In genomic region chr22:49209452-49210195, GRCh38 we compare ENCODE assay signal across 12 cellular contexts.
A peak's percentile ranks its signal among the peaks of the same experiment; 100 is the strongest.
DNase-seq lines count a peak whose midpoint lies in the region; TF ChIP-seq lines count a peak whose summit lies in the region.
"Had no signal": no experiment of that assay in that cellular context is flagged by ENCODE, and none has a peak within 500 bp of the region (broad histone marks: within the 10 kb centered on the region; RNA-seq: fewer than 3 reads in every experiment).

No MANE protein-coding gene starts in this region.

- H3K4me3 Mint-ChIP-seq in H9 = no peak overlapping the region
- H3K4me3 Mint-ChIP-seq in activated CD4-positive, alpha-beta T cell treated with anti-CD3 and anti-CD28 coated beads, Interleukin-2, amount 10 ng/mL, durations not matched to agents 24 days and 14 days = no peak overlapping the region
- H3K4me3 Mint-ChIP-seq: activated T-helper 1 cell treated with anti-CD3 and anti-CD28 coated beads, Interleukin-12 subunit alpha, Interleukin-12 subunit beta, Interleukin-2, Interleukin-4 antibody, amounts not matched to agents 30 ng/mL and 10 ng/mL and 1 ng/mL, durations not matched to agents 14 hours and 24 hours and 36 hours; immature natural killer cell; natural killer cell treated with Interleukin-12 subunit alpha and Interleukin-12 subunit beta and Interleukin-15 and Interleukin-18, amount 100 ng/mL, for 72 hours had no signal

- no peak overlapping the region for H2BK120ac ChIP-seq in H9 (ENCODE audit: low read depth, low read length, poor library complexity, severe bottlenecking)

- H3K36me3 Mint-ChIP-seq in H9 (ENCODE audit: insufficient read depth in 1 of 3, low read depth in 3 of 3) = no peaks in the 10 kb centered on the region
- H3K36me3 Mint-ChIP-seq in activated CD4-positive, alpha-beta T cell treated with anti-CD3 and anti-CD28 coated beads, Interleukin-2, amount 10 ng/mL, durations not matched to agents 24 days and 14 days (ENCODE audit: low read depth) = no peaks in the 10 kb centered on the region
- H3K36me3 Mint-ChIP-seq: immature natural killer cell; natural killer cell treated with Interleukin-12 subunit alpha and Interleukin-12 subunit beta and Interleukin-15 and Interleukin-18, amount 100 ng/mL, for 72 hours had no signal

- no peaks in the 10 kb centered on the region for H3K79me2 ChIP-seq in H9 (ENCODE audit: insufficient read depth, low read length)

- TF ChIP-seq CTCF in H9 (conservative IDR thresholded peaks at IDR 0.05) (no peak), adrenal gland (IDR thresholded peaks at IDR 0.05) (no peak)

- no peak overlapping the region for H2AFZ ChIP-seq in H9 (ENCODE audit: low read length)

- H2BK15ac ChIP-seq in H9 (ENCODE audit: low read depth, low read length) = no peak overlapping the region

- no peak overlapping the region for H4K5ac ChIP-seq in H9 (ENCODE audit: insufficient read length, low read depth, low read length)

- H3K4me3 ChIP-seq in adrenal gland = no peak overlapping the region

- no peak overlapping the region for H2BK5ac ChIP-seq in H9 (ENCODE audit: insufficient read length, low read length)

- H3K27me3 ChIP-seq in H9 (ENCODE audit: insufficient read depth, low read length) (no peaks in the 10 kb centered on the region), adrenal gland (no peaks in the 10 kb centered on the region)

- H4K91ac ChIP-seq in H9 (ENCODE audit: insufficient read length, low read depth, low read length) = no peak overlapping the region

- TF ChIP-seq POLR2A in adrenal gland (IDR thresholded peaks at IDR 0.05) = no peak

- H2AK5ac ChIP-seq in H9 (ENCODE audit: insufficient read length, low read length) = no peak overlapping the region

- no peaks in the 10 kb centered on the region for H3K36me3 ChIP-seq in adrenal gland (replicated peaks in 1 of 2)

- WGBS in H9 (ENCODE audit: extremely low coverage, insufficient read length, low lambda C conversion rate) = no CpG with 5 or more reads among the region's 15 CpGs
- 41 to 74% (median 46%) methylated on average over 12 to 15 of the region's 15 CpGs for WGBS in adrenal gland, 4 donors

- H4K20me1 ChIP-seq in H9 (ENCODE audit: control insufficient read depth, insufficient read depth, insufficient read length) = peaks cover 3% of the 10 kb centered on the region

- H3K9me3 ChIP-seq in H9 (ENCODE audit: control insufficient read depth, low read depth, low read length) (no peaks in the 10 kb centered on the region), adrenal gland (replicated peaks in 1 of 3) (no peaks in the 10 kb centered on the region)

- no peaks in the 10 kb centered on the region for H3K23me2 ChIP-seq in H9 (ENCODE audit: insufficient read length, low read depth, low read length, poor library complexity, severe bottlenecking)

- H3K79me1 ChIP-seq in H9 (ENCODE audit: insufficient read depth, low read depth, low read length, poor library complexity, severe bottlenecking) = no peaks in the 10 kb centered on the region

- DNase-seq in H9 (peak; percentile 20), NCI-H2107 treated with DMSO at 0.1 percent for 48 hours (lab: John Stamatoyannopoulos, UW; ENCODE audit: unreplicated experiment) (peak; percentile 47), adrenal gland (peak in 4 of 7 donors; percentile 11 to 45 (median 14)), pons (ENCODE audit: low spot score) (peak; percentile 1), NOMO-1 treated with dmso at 0.1 percent for 144 hours (lab: John Stamatoyannopoulos, UW; ENCODE audit: unreplicated experiment) (no peak), H4 (ENCODE audit: low spot score) (no peak), AG08396 (ENCODE audit: low spot score) (no peak)
- DNase-seq in activated CD4-positive, alpha-beta T cell treated with anti-CD3 and anti-CD28 coated beads, Interleukin-2, amount 10 ng/mL, durations not matched to agents 24 days and 14 days = no peak
- DNase-seq: immature natural killer cell had no signal

- no peak overlapping the region for H2BK12ac ChIP-seq in H9 (ENCODE audit: insufficient read length, low read depth, low read length)

- H3K18ac ChIP-seq in H9 (ENCODE audit: insufficient read length, low read depth, low read length) = no peak overlapping the region

- H3K27ac Mint-ChIP-seq in H9 = no peak overlapping the region
- H3K27ac Mint-ChIP-seq in activated CD4-positive, alpha-beta T cell treated with anti-CD3 and anti-CD28 coated beads, Interleukin-2, amount 10 ng/mL, durations not matched to agents 24 days and 14 days = no peak overlapping the region
- H3K27ac Mint-ChIP-seq: activated T-helper 1 cell treated with anti-CD3 and anti-CD28 coated beads, Interleukin-12 subunit alpha, Interleukin-12 subunit beta, Interleukin-2, Interleukin-4 antibody, amounts not matched to agents 30 ng/mL and 10 ng/mL and 1 ng/mL, durations not matched to agents 14 hours and 24 hours and 36 hours; immature natural killer cell; natural killer cell treated with Interleukin-12 subunit alpha and Interleukin-12 subunit beta and Interleukin-15 and Interleukin-18, amount 100 ng/mL, for 72 hours had no signal

- H3K27ac ChIP-seq in H9 (ENCODE audit: insufficient read length, low read depth, low read length) = no peak overlapping the region
- H3K27ac ChIP-seq in adrenal gland = no peak overlapping the region
- H3K27ac ChIP-seq: VCaP had no signal

- H3K56ac ChIP-seq in H9 (ENCODE audit: insufficient read length, low read depth, low read length) = no peak overlapping the region

- no peak overlapping the region for H2BK20ac ChIP-seq in H9 (ENCODE audit: low read depth, low read length, poor library complexity, severe bottlenecking)

- H3K14ac ChIP-seq in H9 (ENCODE audit: insufficient read depth, low read length) = no peak overlapping the region; the same call in 1 of the 2 replicates

- H3K4me2 ChIP-seq in H9 (ENCODE audit: insufficient read depth, insufficient read length, low read length) = no peak overlapping the region

- no peak overlapping the region for H4K8ac ChIP-seq in H9 (replicated peaks; ENCODE audit: insufficient read length, low read depth, low read length)

- no peak overlapping the region for H3T11ph ChIP-seq in H9 (ENCODE audit: low read length)

- H3K23ac ChIP-seq in H9 (ENCODE audit: insufficient read length, low read depth, low read length) = no peak overlapping the region

- intact Hi-C loops in adrenal gland (cut with DNase I) = no loop called here
- intact Hi-C loops in activated CD4-positive, alpha-beta T cell treated with anti-CD3 and anti-CD28 coated beads, Interleukin-2, amount 10 ng/mL, durations not matched to agents 24 days and 14 days (cut with micrococcal nuclease) = no loop called here

- H3K4me1 ChIP-seq in H9 (ENCODE audit: insufficient read depth, low read length) (no peaks in the 10 kb centered on the region), adrenal gland (replicated peaks in 1 of 2) (no peaks in the 10 kb centered on the region)

- H3K4me1 Mint-ChIP-seq in H9 = no peaks in the 10 kb centered on the region
- no peaks in the 10 kb centered on the region for H3K4me1 Mint-ChIP-seq in activated CD4-positive, alpha-beta T cell treated with anti-CD3 and anti-CD28 coated beads, Interleukin-2, amount 10 ng/mL, durations not matched to agents 24 days and 14 days
- H3K4me1 Mint-ChIP-seq: immature natural killer cell had no signal

- no peak overlapping the region for H3K9ac ChIP-seq in H9 (ENCODE audit: extremely low read depth, insufficient read length, low read length)

- H3K27me3 Mint-ChIP-seq in H9 (ENCODE audit: low read depth) = peaks cover 39% of the 10 kb centered on the region
- H3K27me3 Mint-ChIP-seq in activated CD4-positive, alpha-beta T cell treated with anti-CD3 and anti-CD28 coated beads, Interleukin-2, amount 10 ng/mL, durations not matched to agents 24 days and 14 days = no peaks in the 10 kb centered on the region

- H3K9me3 Mint-ChIP-seq in H9 = no peaks in the 10 kb centered on the region; a peak in 1 of 5 replicates
- H3K9me3 Mint-ChIP-seq in activated CD4-positive, alpha-beta T cell treated with anti-CD3 and anti-CD28 coated beads, Interleukin-2, amount 10 ng/mL, durations not matched to agents 24 days and 14 days = no peaks in the 10 kb centered on the region
- H3K9me3 Mint-ChIP-seq: activated T-helper 1 cell treated with anti-CD3 and anti-CD28 coated beads, Interleukin-12 subunit alpha, Interleukin-12 subunit beta, Interleukin-2, Interleukin-4 antibody, amounts not matched to agents 30 ng/mL and 10 ng/mL and 1 ng/mL, durations not matched to agents 14 hours and 24 hours and 36 hours; immature natural killer cell; natural killer cell treated with Interleukin-12 subunit alpha and Interleukin-12 subunit beta and Interleukin-15 and Interleukin-18, amount 100 ng/mL, for 72 hours had no signal

- no peak overlapping the region for H3K4ac ChIP-seq in H9 (ENCODE audit: low read depth, low read length)

Comparison
In these comparisons a context has a peak if more than half of its experiments do, and no peak if none do; other contexts are left out.
1. DNase-seq: peak in H9 (single experiment), NCI-H2107 treated with DMSO at 0.1 percent for 48 hours (single experiment), adrenal gland (4 of 7) and pons (single experiment); none in activated CD4-positive, alpha-beta T cell treated with anti-CD3 and anti-CD28 coated beads, Interleukin-2, amount 10 ng/mL, durations not matched to agents 24 days and 14 days (single experiment), NOMO-1 treated with dmso at 0.1 percent for 144 hours (single experiment), H4 (single experiment) and AG08396 (single experiment).